1 cellular context compared by ENCODE assay signal in genomic region chr2:170922683-170923494, GRCh38.
TF ChIP-seq lines count a peak whose summit lies in the region.

No MANE protein-coding gene starts in this region.

TF ChIP-seq in H1, 55 proteins besides CTCF, POLR2A, EP300 and RAD21 (continued from another document):
- TF ChIP-seq, protein P1, sequence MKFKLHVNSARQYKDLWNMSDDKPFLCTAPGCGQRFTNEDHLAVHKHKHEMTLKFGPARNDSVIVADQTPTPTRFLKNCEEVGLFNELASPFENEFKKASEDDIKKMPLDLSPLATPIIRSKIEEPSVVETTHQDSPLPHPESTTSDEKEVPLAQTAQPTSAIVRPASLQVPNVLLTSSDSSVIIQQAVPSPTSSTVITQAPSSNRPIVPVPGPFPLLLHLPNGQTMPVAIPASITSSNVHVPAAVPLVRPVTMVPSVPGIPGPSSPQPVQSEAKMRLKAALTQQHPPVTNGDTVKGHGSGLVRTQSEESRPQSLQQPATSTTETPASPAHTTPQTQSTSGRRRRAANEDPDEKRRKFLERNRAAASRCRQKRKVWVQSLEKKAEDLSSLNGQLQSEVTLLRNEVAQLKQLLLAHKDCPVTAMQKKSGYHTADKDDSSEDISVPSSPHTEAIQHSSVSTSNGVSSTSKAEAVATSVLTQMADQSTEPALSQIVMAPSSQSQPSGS (IDR thresholded peaks at IDR 0.05; ENCODE audit: low read length): no peak
- TF ChIP-seq, protein P2, sequence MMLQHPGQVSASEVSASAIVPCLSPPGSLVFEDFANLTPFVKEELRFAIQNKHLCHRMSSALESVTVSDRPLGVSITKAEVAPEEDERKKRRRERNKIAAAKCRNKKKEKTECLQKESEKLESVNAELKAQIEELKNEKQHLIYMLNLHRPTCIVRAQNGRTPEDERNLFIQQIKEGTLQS (IDR thresholded peaks at IDR 0.05; ENCODE audit: insufficient read depth, low read depth, low read length): no peak
- TF ChIP-seq SIRT6 (IDR thresholded peaks at IDR 0.05; ENCODE audit: low read length): no peak
- TF ChIP-seq SRF (IDR thresholded peaks at IDR 0.05; ENCODE audit: low read depth, low read length): no peak
- no peak for TF ChIP-seq RBBP5 (IDR thresholded peaks at IDR 0.05; ENCODE audit: borderline replicate concordance, low read depth, low read length)
TF ChIP-seq in H1: peak in this region for 0.
